Comparison of ENCODE assay signal across 34 cellular contexts in genomic region chr7:9945131-9945530, GRCh38.
DNase-seq lines count a peak whose midpoint lies in the region; ATAC-seq, FAIRE-seq and TF ChIP-seq lines count a peak whose summit lies in the region.
"Had no signal": no experiment of that assay in that cellular context is flagged by ENCODE, and none has a peak within 500 bp of the region (broad histone marks: within the 10 kb centered on the region; RNA-seq: fewer than 3 reads in every experiment).

No MANE protein-coding gene starts in this region.

- CTCF ChIA-PET in WTC11 (lab: Charles Lee): no interaction called here

- H4K20me1 ChIP-seq in GM23338 (replicated peaks; ENCODE audit: insufficient read depth): no peaks in the 10 kb centered on the region
- H4K20me1 ChIP-seq: BLaER1 treated with 17β-estradiol and CSF1 and Interleukin-3, amounts not matched to agents 10 nM and 100 nM had no signal

- H3K4me2 ChIP-seq in GM23338: no peak overlapping the region
- H3K4me2 ChIP-seq: BLaER1 treated with 17β-estradiol and CSF1 and Interleukin-3, amounts not matched to agents 10 nM and 100 nM had no signal

- DNase-seq in GM23338 (ENCODE audit: low spot score) (peak; percentile 39), NCI-H1105 (lab: John Stamatoyannopoulos, UW) (peak; percentile 70), NCI-H446 (lab: John Stamatoyannopoulos, UW) (peak; percentile 70 to 78), WTC11 (ENCODE audit: low spot score) (no peak), pancreas (no peak), upper lobe of right lung (no peak), left lung (no peak)
- DNase-seq in effector CD4-positive, alpha-beta T cell: no peak
- DNase-seq: ACHN; activated CD4-positive, alpha-beta T cell treated with anti-CD3 and anti-CD28 coated beads for 36 hours; activated CD8-positive, alpha-beta memory T cell treated with anti-CD3 and anti-CD28 coated beads for 24 hours; activated gamma-delta T cell treated with Interleukin-2 at 50 U/mL for 16 hours; activated T-cell treated with anti-CD3 and anti-CD28 coated beads, Interleukin-2, amount 50 U/mL, for 1 hour; colonic mucosa; effector memory CD8-positive, alpha-beta T cell; foreskin melanocyte; H9; hippocampal formation; midbrain; MV-4-11; naive thymus-derived CD8-positive, alpha-beta T cell; ovary; right cardiac atrium; spleen; stimulated activated CD4-positive, alpha-beta T cell treated with anti-CD3 and anti-CD28 coated beads, Interleukin-2, amount 100 ng/mL, for 48 hours; stimulated activated naive B cell treated with anti-CD40 and anti-IgM and Interleukin-4, amounts not matched to agents 10 μg/mL and 1 μg/mL and 100 μg/mL, for 72 hours; T-helper 17 cell; testis had no signal

- POLR2A ChIA-PET in WTC11 (lab: Charles Lee): no interaction called here

- no peaks in the 10 kb centered on the region for H3K9me2 ChIP-seq in GM23338 (ENCODE audit: insufficient read depth)

- TF ChIP-seq CTCF in GM23338 (conservative IDR thresholded peaks at IDR 0.05; ENCODE audit: low read depth in 2 of 2) (no peak), WTC11 (IDR thresholded peaks at IDR 0.05) (no peak), pancreas (IDR thresholded peaks at IDR 0.05) (no peak), upper lobe of right lung (IDR thresholded peaks at IDR 0.05) (no peak), left lung (IDR thresholded peaks at IDR 0.05) (no peak)

- H3K36me3 ChIP-seq in GM23338 (ENCODE audit: insufficient read depth) (no peaks in the 10 kb centered on the region), pancreas (no peaks in the 10 kb centered on the region), upper lobe of right lung (no peaks in the 10 kb centered on the region), left lung (no peaks in the 10 kb centered on the region)
- H3K36me3 ChIP-seq: BLaER1 treated with 17β-estradiol and CSF1 and Interleukin-3, amounts not matched to agents 10 nM and 100 nM; breast epithelium; colonic mucosa; ovary; spleen; vagina had no signal

- H3K9me3 Mint-ChIP-seq in GM23338 (peaks cover 3% of the 10 kb centered on the region; the same call in 1 of the 3 replicates), WTC11 (peaks cover 12% of the 10 kb centered on the region)

- H3K4me3 ChIP-seq in GM23338: no peak overlapping the region
- H3K4me3 ChIP-seq in pancreas: peak overlapping the region in 1 of 4 donors; percentile 8
- no peak overlapping the region for H3K4me3 ChIP-seq in upper lobe of right lung
- no peak overlapping the region for H3K4me3 ChIP-seq in left lung
- H3K4me3 ChIP-seq: BLaER1 treated with 17β-estradiol and CSF1 and Interleukin-3, amounts not matched to agents 10 nM and 100 nM; breast epithelium; colonic mucosa; GM12878; ovary; spleen; testis; vagina had no signal

- peaks cover 11% of the 10 kb centered on the region; the same call in 1 of the 2 replicates for H3K4me1 ChIP-seq in GM23338 (ENCODE audit: insufficient read depth)
- H3K4me1 ChIP-seq in pancreas: no peaks in the 10 kb centered on the region
- no peaks in the 10 kb centered on the region for H3K4me1 ChIP-seq in upper lobe of right lung
- H3K4me1 ChIP-seq in left lung: no peaks in the 10 kb centered on the region
- H3K4me1 ChIP-seq: BLaER1 treated with 17β-estradiol and CSF1 and Interleukin-3, amounts not matched to agents 10 nM and 100 nM; breast epithelium; colonic mucosa; spleen; testis; vagina had no signal

- ATAC-seq in GM23338 (peak; percentile 32; the same call in 1 of the 3 replicates), WTC11 (peak; percentile 60; the same call in 1 of the 2 replicates), pancreas (no peak), upper lobe of right lung (no peak), left lung (no peak)
- ATAC-seq: activated CD4-positive, alpha-beta T cell treated with anti-CD3 and anti-CD28 coated beads for 36 hours; effector memory CD8-positive, alpha-beta T cell; esophagus mucosa; GM12878; naive thymus-derived CD8-positive, alpha-beta T cell; Panc1; right cardiac atrium; stimulated activated naive B cell treated with anti-CD40 and anti-IgM and Interleukin-4, amounts not matched to agents 10 μg/mL and 1 μg/mL and 100 μg/mL, for 72 hours; T-helper 17 cell had no signal

- FAIRE-seq in pancreas (lab: Jason Lieb, UNC): no peak
- FAIRE-seq: GM12878 had no signal

- H3K27me3 ChIP-seq in GM23338 (ENCODE audit: insufficient read depth): no peaks in the 10 kb centered on the region
- H3K27me3 ChIP-seq in pancreas: no peaks in the 10 kb centered on the region
- H3K27me3 ChIP-seq in upper lobe of right lung: no peaks in the 10 kb centered on the region
- no peaks in the 10 kb centered on the region for H3K27me3 ChIP-seq in left lung
- H3K27me3 ChIP-seq: BLaER1 treated with 17β-estradiol and CSF1 and Interleukin-3, amounts not matched to agents 10 nM and 100 nM; breast epithelium; colonic mucosa; ovary; spleen; testis; vagina had no signal

- H3K79me2 ChIP-seq in GM23338 (replicated peaks; ENCODE audit: insufficient read depth): no peaks in the 10 kb centered on the region

- H3K9me3 ChIP-seq in pancreas (no peaks in the 10 kb centered on the region), upper lobe of right lung (no peaks in the 10 kb centered on the region), left lung (no peaks in the 10 kb centered on the region)
- H3K9me3 ChIP-seq: BLaER1 treated with 17β-estradiol and CSF1 and Interleukin-3, amounts not matched to agents 10 nM and 100 nM; breast epithelium; colonic mucosa; ovary; testis; vagina had no signal

- intact Hi-C loops in pancreas (cut with DNase I): no loop called here
- intact Hi-C loops in upper lobe of right lung (cut with DNase I): no loop called here
- intact Hi-C loops in left lung (cut with DNase I): no loop called here

- H3K27ac Mint-ChIP-seq in GM23338: no peak overlapping the region
- H3K27ac Mint-ChIP-seq in WTC11: no peak overlapping the region
- H3K27ac Mint-ChIP-seq: activated CD4-positive, alpha-beta T cell treated with anti-CD3 and anti-CD28 coated beads for 36 hours; effector memory CD8-positive, alpha-beta T cell; naive thymus-derived CD8-positive, alpha-beta T cell; stimulated activated naive B cell treated with anti-CD40 and anti-IgM and Interleukin-4, amounts not matched to agents 10 μg/mL and 1 μg/mL and 100 μg/mL, for 72 hours; T-helper 17 cell had no signal

- peaks cover 17% of the 10 kb centered on the region; the same call in 2 of the 3 replicates for H3K4me1 Mint-ChIP-seq in GM23338
- peaks cover 24% of the 10 kb centered on the region for H3K4me1 Mint-ChIP-seq in WTC11
- H3K4me1 Mint-ChIP-seq: activated CD4-positive, alpha-beta T cell treated with anti-CD3 and anti-CD28 coated beads for 36 hours; naive thymus-derived CD8-positive, alpha-beta T cell; stimulated activated naive B cell treated with anti-CD40 and anti-IgM and Interleukin-4, amounts not matched to agents 10 μg/mL and 1 μg/mL and 100 μg/mL, for 72 hours; T-helper 17 cell had no signal

- H2AFZ ChIP-seq in GM23338: no peak overlapping the region

- H3K4me3 Mint-ChIP-seq in GM23338: no peak overlapping the region
- no peak overlapping the region for H3K4me3 Mint-ChIP-seq in WTC11
- H3K4me3 Mint-ChIP-seq: activated CD4-positive, alpha-beta T cell treated with anti-CD3 and anti-CD28 coated beads for 36 hours; effector memory CD8-positive, alpha-beta T cell; H9; naive thymus-derived CD8-positive, alpha-beta T cell; stimulated activated naive B cell treated with anti-CD40 and anti-IgM and Interleukin-4, amounts not matched to agents 10 μg/mL and 1 μg/mL and 100 μg/mL, for 72 hours; T-helper 17 cell had no signal

- H3K36me3 Mint-ChIP-seq in GM23338 (ENCODE audit: low read depth) (no peaks in the 10 kb centered on the region), WTC11 (peaks cover 2% of the 10 kb centered on the region)
- H3K36me3 Mint-ChIP-seq: naive thymus-derived CD8-positive, alpha-beta T cell; stimulated activated naive B cell treated with anti-CD40 and anti-IgM and Interleukin-4, amounts not matched to agents 10 μg/mL and 1 μg/mL and 100 μg/mL, for 72 hours had no signal

- H3K27me3 Mint-ChIP-seq in GM23338 (ENCODE audit: insufficient read depth, low read depth, poor library complexity): peaks cover 2% of the 10 kb centered on the region
- H3K27me3 Mint-ChIP-seq in WTC11 (ENCODE audit: low read depth): no peaks in the 10 kb centered on the region
- H3K27me3 Mint-ChIP-seq: activated CD4-positive, alpha-beta T cell treated with anti-CD3 and anti-CD28 coated beads for 36 hours; effector memory CD8-positive, alpha-beta T cell; naive thymus-derived CD8-positive, alpha-beta T cell; stimulated activated naive B cell treated with anti-CD40 and anti-IgM and Interleukin-4, amounts not matched to agents 10 μg/mL and 1 μg/mL and 100 μg/mL, for 72 hours; T-helper 17 cell had no signal

- H3K27ac ChIP-seq in GM23338 (ENCODE audit: low read depth) (no peak overlapping the region), pancreas (no peak overlapping the region), upper lobe of right lung (no peak overlapping the region), left lung (no peak overlapping the region)
- H3K27ac ChIP-seq: BLaER1 treated with 17β-estradiol and CSF1 and Interleukin-3, amounts not matched to agents 10 nM and 100 nM; breast epithelium; colonic mucosa; ovary; spleen; testis; vagina had no signal

- H3F3A ChIP-seq in GM23338 (replicated peaks; ENCODE audit: low read depth): no peaks in the 10 kb centered on the region

TF ChIP-seq in GM23338, 12 proteins besides CTCF, POLR2A, EP300 and RAD21 (continues in another document):
- TF ChIP-seq, protein P1, sequence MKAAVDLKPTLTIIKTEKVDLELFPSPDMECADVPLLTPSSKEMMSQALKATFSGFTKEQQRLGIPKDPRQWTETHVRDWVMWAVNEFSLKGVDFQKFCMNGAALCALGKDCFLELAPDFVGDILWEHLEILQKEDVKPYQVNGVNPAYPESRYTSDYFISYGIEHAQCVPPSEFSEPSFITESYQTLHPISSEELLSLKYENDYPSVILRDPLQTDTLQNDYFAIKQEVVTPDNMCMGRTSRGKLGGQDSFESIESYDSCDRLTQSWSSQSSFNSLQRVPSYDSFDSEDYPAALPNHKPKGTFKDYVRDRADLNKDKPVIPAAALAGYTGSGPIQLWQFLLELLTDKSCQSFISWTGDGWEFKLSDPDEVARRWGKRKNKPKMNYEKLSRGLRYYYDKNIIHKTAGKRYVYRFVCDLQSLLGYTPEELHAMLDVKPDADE (IDR thresholded peaks at IDR 0.05): no peak
- TF ChIP-seq JUNB (IDR thresholded peaks at IDR 0.05; ENCODE audit: unreplicated experiment): no peak

TF ChIP-seq in WTC11, 78 proteins besides CTCF, POLR2A, EP300 and RAD21 (continues in another document):
- TF ChIP-seq, protein P2, sequence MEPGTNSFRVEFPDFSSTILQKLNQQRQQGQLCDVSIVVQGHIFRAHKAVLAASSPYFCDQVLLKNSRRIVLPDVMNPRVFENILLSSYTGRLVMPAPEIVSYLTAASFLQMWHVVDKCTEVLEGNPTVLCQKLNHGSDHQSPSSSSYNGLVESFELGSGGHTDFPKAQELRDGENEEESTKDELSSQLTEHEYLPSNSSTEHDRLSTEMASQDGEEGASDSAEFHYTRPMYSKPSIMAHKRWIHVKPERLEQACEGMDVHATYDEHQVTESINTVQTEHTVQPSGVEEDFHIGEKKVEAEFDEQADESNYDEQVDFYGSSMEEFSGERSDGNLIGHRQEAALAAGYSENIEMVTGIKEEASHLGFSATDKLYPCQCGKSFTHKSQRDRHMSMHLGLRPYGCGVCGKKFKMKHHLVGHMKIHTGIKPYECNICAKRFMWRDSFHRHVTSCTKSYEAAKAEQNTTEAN (CRISPR knock-in tag; IDR thresholded peaks at IDR 0.05): no peak
- TF ChIP-seq OVOL2 (CRISPR knock-in tag; IDR thresholded peaks at IDR 0.05; ENCODE audit: borderline replicate concordance): no peak

Comparison
In these comparisons a context has a peak if more than half of its experiments do, and no peak if none do; other contexts are left out.
1. ATAC-seq: peak in GM23338 (single experiment) and WTC11 (single experiment); none in pancreas (0 of 4), upper lobe of right lung (single experiment) and left lung (single experiment).
2. DNase-seq: peak in GM23338 (single experiment), NCI-H1105 (single experiment) and NCI-H446 (2 of 2); none in WTC11 (single experiment), pancreas (0 of 6), upper lobe of right lung (single experiment), left lung (0 of 2) and effector CD4-positive, alpha-beta T cell (single experiment).